Comparison of ENCODE assay signal across 31 cellular contexts in genomic region chr3:52904000-52904399, GRCh38.
"Had no signal": no experiment of that assay in that cellular context is flagged by ENCODE, and none has a peak within 500 bp of the region (broad histone marks: within the 10 kb centered on the region; RNA-seq: fewer than 3 reads in every experiment).

No MANE protein-coding gene starts in this region.

- H3K36me3 Mint-ChIP-seq: natural killer cell treated with Interleukin-12 subunit alpha and Interleukin-12 subunit beta and Interleukin-15 and Interleukin-18, amount 100 ng/mL, for 72 hours; type B pancreatic cell had no signal

- H3K4me2 ChIP-seq: neural progenitor cell, smooth muscle cell had no signal

- H3K4me3 ChIP-seq: neural progenitor cell, ovary, psoas muscle, skin epidermis, smooth muscle cell, spleen, suprapubic skin, testis, tibial artery, transverse colon, upper lobe of right lung, uterus had no signal

- ATAC-seq: naive thymus-derived CD8-positive, alpha-beta T cell; natural killer cell treated with Interleukin-12 subunit alpha and Interleukin-12 subunit beta and Interleukin-15 and Interleukin-18, amount 100 ng/mL, for 72 hours; psoas muscle; right cardiac atrium; sciatic nerve; stimulated activated memory B cell treated with anti-CD40 and anti-IgM and Interleukin-4, amounts not matched to agents 10 μg/mL and 1 μg/mL and 100 μg/mL, for 72 hours; stimulated activated naive CD8-positive, alpha-beta T cell treated with anti-CD3 and anti-CD28 coated beads, Interleukin-15, amount 100 ng/mL, for 72 hours; stimulated activated naive CD8-positive, alpha-beta T cell treated with anti-CD3 and anti-CD28 coated beads, Interleukin-15, Interleukin-2, amounts not matched to agents 100 U/mL and 50 U/mL, for 24 hours; upper lobe of right lung had no signal

- H3K9me3 ChIP-seq: ovary, psoas muscle, spleen, suprapubic skin, testis, tibial artery, transverse colon, upper lobe of right lung, uterus had no signal

- H3K9me3 Mint-ChIP-seq: naive thymus-derived CD8-positive, alpha-beta T cell; natural killer cell treated with Interleukin-12 subunit alpha and Interleukin-12 subunit beta and Interleukin-15 and Interleukin-18, amount 100 ng/mL, for 72 hours; neural progenitor cell; stimulated activated memory B cell treated with anti-CD40 and anti-IgM and Interleukin-4, amounts not matched to agents 10 μg/mL and 1 μg/mL and 100 μg/mL, for 72 hours; stimulated activated naive CD8-positive, alpha-beta T cell treated with anti-CD3 and anti-CD28 coated beads, Interleukin-15, amount 100 ng/mL, for 72 hours; type B pancreatic cell had no signal

- H2AFZ ChIP-seq: neural progenitor cell, parathyroid adenoma had no signal

- DNase-seq: naive thymus-derived CD8-positive, alpha-beta T cell; occipital lobe; ovary; posterior cingulate gyrus; psoas muscle; right cardiac atrium; spleen; stimulated activated CD4-positive, alpha-beta T cell treated with anti-CD3 and anti-CD28 coated beads, Interleukin-12 subunit alpha, Interleukin-12 subunit beta, amount 100 ng/mL, for 4 hours; stimulated activated CD4-positive, alpha-beta T cell treated with anti-CD3 and anti-CD28 coated beads, Interleukin-1b, Interleukin-23, amount 100 ng/mL, for 48 hours; stimulated activated CD4-positive, alpha-beta T cell treated with anti-CD3 and anti-CD28 coated beads, Interleukin-4, amount 100 ng/mL, for 1 hour; stimulated activated CD4-positive, alpha-beta T cell treated with anti-CD3 and anti-CD28 coated beads, Interleukin-4, amount 100 ng/mL, for 4 hours; stimulated activated CD8-positive, alpha-beta memory T cell treated with anti-CD3 and anti-CD28 coated beads, Interleukin-4, amount 100 ng/mL, for 48 hours; stimulated activated naive CD4-positive, alpha-beta T cell; stimulated activated naive CD8-positive, alpha-beta T cell treated with anti-CD3 and anti-CD28 coated beads, Interleukin-15, amount 100 ng/mL, for 72 hours; stimulated activated naive CD8-positive, alpha-beta T cell treated with anti-CD3 and anti-CD28 coated beads, Interleukin-15, Interleukin-2, amounts not matched to agents 100 U/mL and 50 U/mL, for 24 hours; substantia nigra; testis; tibial artery; transverse colon; upper lobe of right lung; uterus had no signal

- H3K4me1 Mint-ChIP-seq: naive thymus-derived CD8-positive, alpha-beta T cell; neural progenitor cell; stimulated activated memory B cell treated with anti-CD40 and anti-IgM and Interleukin-4, amounts not matched to agents 10 μg/mL and 1 μg/mL and 100 μg/mL, for 72 hours; stimulated activated naive CD8-positive, alpha-beta T cell treated with anti-CD3 and anti-CD28 coated beads, Interleukin-15, amount 100 ng/mL, for 72 hours had no signal

- H3K27ac Mint-ChIP-seq: natural killer cell treated with Interleukin-12 subunit alpha and Interleukin-12 subunit beta and Interleukin-15 and Interleukin-18, amount 100 ng/mL, for 72 hours; neural progenitor cell; progenitor cell of endocrine pancreas; stimulated activated memory B cell treated with anti-CD40 and anti-IgM and Interleukin-4, amounts not matched to agents 10 μg/mL and 1 μg/mL and 100 μg/mL, for 72 hours; type B pancreatic cell had no signal

- H3K36me3 ChIP-seq: ovary, uterus had no signal

- H3K9ac ChIP-seq: neural progenitor cell, parathyroid adenoma had no signal

- H3K79me2 ChIP-seq: parathyroid adenoma had no signal

- H3K27ac ChIP-seq: neural progenitor cell, ovary, parathyroid adenoma, psoas muscle, skin epidermis, spleen, suprapubic skin, testis, tibial artery, transverse colon, upper lobe of right lung, uterus had no signal

- H3K4me3 Mint-ChIP-seq: naive thymus-derived CD8-positive, alpha-beta T cell; natural killer cell treated with Interleukin-12 subunit alpha and Interleukin-12 subunit beta and Interleukin-15 and Interleukin-18, amount 100 ng/mL, for 72 hours; neural progenitor cell; stimulated activated memory B cell treated with anti-CD40 and anti-IgM and Interleukin-4, amounts not matched to agents 10 μg/mL and 1 μg/mL and 100 μg/mL, for 72 hours; stimulated activated naive CD8-positive, alpha-beta T cell treated with anti-CD3 and anti-CD28 coated beads, Interleukin-15, amount 100 ng/mL, for 72 hours; type B pancreatic cell had no signal

- H3K4me1 ChIP-seq: neural progenitor cell, parathyroid adenoma, psoas muscle, spleen, suprapubic skin, testis, tibial artery, transverse colon, upper lobe of right lung, uterus had no signal

- H3K27me3 Mint-ChIP-seq: naive thymus-derived CD8-positive, alpha-beta T cell; natural killer cell treated with Interleukin-12 subunit alpha and Interleukin-12 subunit beta and Interleukin-15 and Interleukin-18, amount 100 ng/mL, for 72 hours; progenitor cell of endocrine pancreas; stimulated activated memory B cell treated with anti-CD40 and anti-IgM and Interleukin-4, amounts not matched to agents 10 μg/mL and 1 μg/mL and 100 μg/mL, for 72 hours; stimulated activated naive CD8-positive, alpha-beta T cell treated with anti-CD3 and anti-CD28 coated beads, Interleukin-15, amount 100 ng/mL, for 72 hours; type B pancreatic cell had no signal

- H3K27me3 ChIP-seq: neural progenitor cell, ovary, spleen, suprapubic skin, testis, tibial artery, transverse colon, upper lobe of right lung, uterus had no signal
